Comparison of ENCODE assay signal across 8 cellular contexts in genomic region chr4:107183155-107183774, GRCh38.
A peak's percentile ranks its signal among the peaks of the same experiment; 100 is the strongest.
DNase-seq lines count a peak whose midpoint lies in the region; ATAC-seq and TF ChIP-seq lines count a peak whose summit lies in the region.

No MANE protein-coding gene starts in this region.

- H3K4me3 Mint-ChIP-seq in activated naive CD8-positive, alpha-beta T cell treated with anti-CD3 and anti-CD28 coated beads, Interleukin-2, amount 10 ng/mL, durations not matched to agents 7 days and 5 days = no peak overlapping the region
- no peak overlapping the region for H3K4me3 Mint-ChIP-seq in activated naive CD8-positive, alpha-beta T cell treated with anti-CD3 and anti-CD28 coated beads for 36 hours

- H3K4me1 Mint-ChIP-seq in activated naive CD8-positive, alpha-beta T cell treated with anti-CD3 and anti-CD28 coated beads, Interleukin-2, amount 10 ng/mL, durations not matched to agents 7 days and 5 days = no peaks in the 10 kb centered on the region
- no peaks in the 10 kb centered on the region for H3K4me1 Mint-ChIP-seq in activated naive CD8-positive, alpha-beta T cell treated with anti-CD3 and anti-CD28 coated beads for 36 hours

- no peak overlapping the region for H3K27ac Mint-ChIP-seq in activated naive CD8-positive, alpha-beta T cell treated with anti-CD3 and anti-CD28 coated beads, Interleukin-2, amount 10 ng/mL, durations not matched to agents 7 days and 5 days
- no peak overlapping the region for H3K27ac Mint-ChIP-seq in activated naive CD8-positive, alpha-beta T cell treated with anti-CD3 and anti-CD28 coated beads for 36 hours

- H3K27me3 Mint-ChIP-seq in activated naive CD8-positive, alpha-beta T cell treated with anti-CD3 and anti-CD28 coated beads, Interleukin-2, amount 10 ng/mL, durations not matched to agents 7 days and 5 days = no peaks in the 10 kb centered on the region
- H3K27me3 Mint-ChIP-seq in activated naive CD8-positive, alpha-beta T cell treated with anti-CD3 and anti-CD28 coated beads for 36 hours = peaks cover 8% of the 10 kb centered on the region

- ATAC-seq in activated naive CD8-positive, alpha-beta T cell treated with anti-CD3 and anti-CD28 coated beads, Interleukin-2, amount 10 ng/mL, durations not matched to agents 7 days and 5 days (ENCODE audit: low read depth) = peak; percentile 63
- ATAC-seq in GM21737 (IDR thresholded peaks at IDR 0.05; ENCODE audit: unreplicated experiment) = peak; percentile 96

- POLR2A ChIA-PET in activated naive CD8-positive, alpha-beta T cell treated with anti-CD3 and anti-CD28 coated beads, Interleukin-2, amount 10 ng/mL, durations not matched to agents 7 days and 5 days (lab: Charles Lee) = no interaction called here

- no peak for DNase-seq in activated naive CD8-positive, alpha-beta T cell treated with anti-CD3 and anti-CD28 coated beads, Interleukin-2, amount 10 ng/mL, durations not matched to agents 7 days and 5 days
- no peak for DNase-seq in activated naive CD8-positive, alpha-beta T cell treated with anti-CD3 and anti-CD28 coated beads for 36 hours
- DNase-seq in HT-29 (ENCODE audit: low spot score) = peak; percentile 52
- DNase-seq in SHP77 (lab: John Stamatoyannopoulos, UW) = peak; percentile 16 to 32
- peak; percentile 27 for DNase-seq in epithelial cell of proximal tubule (ENCODE audit: low read depth)
- peak; percentile 75 for DNase-seq in myocyte (ENCODE audit: low read depth)
- DNase-seq in activated naive CD4-positive, alpha-beta T cell treated with anti-CD3 and anti-CD28 coated beads, Interleukin-2, amount 50 U/mL, for 16 hours = no peak

- no peaks in the 10 kb centered on the region for H3K9me3 Mint-ChIP-seq in activated naive CD8-positive, alpha-beta T cell treated with anti-CD3 and anti-CD28 coated beads, Interleukin-2, amount 10 ng/mL, durations not matched to agents 7 days and 5 days
- no peaks in the 10 kb centered on the region for H3K9me3 Mint-ChIP-seq in activated naive CD8-positive, alpha-beta T cell treated with anti-CD3 and anti-CD28 coated beads for 36 hours

- H3K4me3 ChIP-seq in epithelial cell of proximal tubule (ENCODE audit: low read depth, low read length) = no peak overlapping the region

- TF ChIP-seq CTCF in epithelial cell of proximal tubule (conservative IDR thresholded peaks at IDR 0.05; ENCODE audit: low read depth, low read length) = peak; percentile 91

- H3K36me3 Mint-ChIP-seq in activated naive CD8-positive, alpha-beta T cell treated with anti-CD3 and anti-CD28 coated beads, Interleukin-2, amount 10 ng/mL, durations not matched to agents 7 days and 5 days = no peaks in the 10 kb centered on the region
- H3K36me3 Mint-ChIP-seq in activated naive CD8-positive, alpha-beta T cell treated with anti-CD3 and anti-CD28 coated beads for 36 hours = no peaks in the 10 kb centered on the region

Comparison
In these comparisons a context has a peak if more than half of its experiments do, and no peak if none do; other contexts are left out.
1. DNase-seq: peak in HT-29 (single experiment), SHP77 (2 of 2), epithelial cell of proximal tubule (single experiment) and myocyte (single experiment); none in activated naive CD8-positive, alpha-beta T cell treated with anti-CD3 and anti-CD28 coated beads, Interleukin-2, amount 10 ng/mL, durations not matched to agents 7 days and 5 days (single experiment), activated naive CD8-positive, alpha-beta T cell treated with anti-CD3 and anti-CD28 coated beads for 36 hours (single experiment) and activated naive CD4-positive, alpha-beta T cell treated with anti-CD3 and anti-CD28 coated beads, Interleukin-2, amount 50 U/mL, for 16 hours (single experiment).